Comparison of ENCODE assay signal across 20 cellular contexts in genomic region chr18:10226971-10227370, GRCh38.
"Had no signal": no experiment of that assay in that cellular context is flagged by ENCODE, and none has a peak within 500 bp of the region (broad histone marks: within the 10 kb centered on the region; RNA-seq: fewer than 3 reads in every experiment).

No MANE protein-coding gene starts in this region.

- H3K27ac ChIP-seq: RWPE1 had no signal

- H3K9ac ChIP-seq: SK-N-SH had no signal

- H3K4me2 ChIP-seq: SK-N-SH had no signal

- ATAC-seq: HepG2 had no signal

- DNase-seq: KBM-7, MV-4-11, NCI-H1048, NCI-H1105, NCI-H146, NCI-H1694 treated with DMSO at 0.1 percent for 48 hours, NCI-H1930, NCI-H2081, NCI-H2107, NCI-H226, NCI-H446, NCI-H510A, NCI-H524 treated with DMSO at 0.1 percent for 48 hours, NCI-H69, NCI-H774, SHP77, SK-N-SH, SW 1271 had no signal
